26 cellular contexts compared by ENCODE assay signal in genomic region chr1:93959413-93959812, GRCh38.
"Had no signal": no experiment of that assay in that cellular context is flagged by ENCODE, and none has a peak within 500 bp of the region (broad histone marks: within the 10 kb centered on the region; RNA-seq: fewer than 3 reads in every experiment).

No MANE protein-coding gene starts in this region.

- H3K4me1 ChIP-seq: gastrocnemius medialis, neural progenitor cell, right atrium auricular region, stomach, upper lobe of left lung had no signal

- H3K4me1 Mint-ChIP-seq: nephron, neural progenitor cell had no signal

- ATAC-seq: gastrocnemius medialis; left lobe of liver; naive thymus-derived CD4-positive, alpha-beta T cell; sciatic nerve had no signal

- H3K27ac ChIP-seq: coronary artery, gastrocnemius medialis, neural progenitor cell, right atrium auricular region, stomach, thyroid gland, upper lobe of left lung had no signal

- H3K4me3 ChIP-seq: coronary artery, gastrocnemius medialis, neural progenitor cell, right atrium auricular region, smooth muscle cell, stomach, thyroid gland, upper lobe of left lung had no signal

- H3K9ac ChIP-seq: neural progenitor cell had no signal

- H3K4me3 Mint-ChIP-seq: naive thymus-derived CD4-positive, alpha-beta T cell; nephron; neural progenitor cell had no signal

- H3K9me3 ChIP-seq: gastrocnemius medialis, thyroid gland had no signal

- H3K27ac Mint-ChIP-seq: nephron, neural progenitor cell had no signal

- H3K36me3 Mint-ChIP-seq: neural progenitor cell had no signal

- H3K27me3 ChIP-seq: gastrocnemius medialis, neural progenitor cell, right atrium auricular region, stomach, thyroid gland, upper lobe of left lung had no signal

- DNase-seq: dermis blood vessel endothelial cell; effector memory CD4-positive, alpha-beta T cell; erythroblast; foreskin fibroblast; gastrocnemius medialis; head of caudate nucleus; kidney; mesendoderm; midbrain; naive thymus-derived CD4-positive, alpha-beta T cell; nucleus accumbens; stimulated activated CD4-positive, alpha-beta T cell treated with anti-CD3 and anti-CD28 coated beads, Interleukin-12 subunit alpha, Interleukin-12 subunit beta, amount 100 ng/mL, for 4 hours; stimulated activated CD4-positive, alpha-beta T cell treated with anti-CD3 and anti-CD28 coated beads, Interleukin-1b, Interleukin-23, amount 100 ng/mL, for 48 hours; stimulated activated CD4-positive, alpha-beta T cell treated with anti-CD3 and anti-CD28 coated beads, Interleukin-4, amount 100 ng/mL, for 1 hour; stimulated activated CD8-positive, alpha-beta memory T cell treated with anti-CD3 and anti-CD28 coated beads, Interleukin-4, amount 100 ng/mL, for 48 hours; stimulated activated naive CD4-positive, alpha-beta T cell; stomach; thyroid gland; upper lobe of left lung had no signal

- H3K4me2 ChIP-seq: neural progenitor cell, smooth muscle cell had no signal

- H3K36me3 ChIP-seq: gastrocnemius medialis, neural progenitor cell, right atrium auricular region, stomach, thyroid gland, upper lobe of left lung had no signal

- H2AFZ ChIP-seq: neural progenitor cell had no signal
